ENCODE assay signal across 8 cellular contexts in genomic region chr12:49017764-49018281, GRCh38. TPM values are rescaled to one million over a fixed set of nuclear protein-coding genes. Genes with fewer than 3 reads are reported as not detected.
DNase-seq lines count a peak whose midpoint lies in the region; ATAC-seq and TF ChIP-seq lines count a peak whose summit lies in the region.

No MANE protein-coding gene starts in this region.

- 8 to 9% methylated on average over 10 of the region's 10 CpGs for WGBS in lung, 2 donors

- H3K4me3 Mint-ChIP-seq in central memory CD8-positive, alpha-beta T cell: peak overlapping the region; percentile 89

- H3K4me3 ChIP-seq in GM12865 (ENCODE audit: low read depth, low read length) (peak overlapping the region; percentile 86), lung (peak overlapping the region; percentile 64)

- H3K27ac Mint-ChIP-seq in central memory CD8-positive, alpha-beta T cell (ENCODE audit: low read depth): peak overlapping the region; percentile 98

- H3K4me1 ChIP-seq in lung (ENCODE audit: control insufficient read depth in 2 of 2, insufficient read depth in 2 of 2, low read length in 2 of 2): peaks cover 0 to 4% of the 10 kb centered on the region in 2 donors

- no peaks in the 10 kb centered on the region for H3K9me3 Mint-ChIP-seq in central memory CD8-positive, alpha-beta T cell

- H3K36me3 Mint-ChIP-seq in central memory CD8-positive, alpha-beta T cell (ENCODE audit: insufficient read depth): peaks cover 34% of the 10 kb centered on the region

- peaks cover 56% of the 10 kb centered on the region for H3K4me1 Mint-ChIP-seq in central memory CD8-positive, alpha-beta T cell

- in situ Hi-C loops in G401 (cut with HindIII; ENCODE audit: low sequenced_read_pairs): no loop called here

- TF ChIP-seq CTCF in GM12865 (IDR thresholded peaks at IDR 0.05; ENCODE audit: insufficient read depth, low read depth, low read length, missing control alignments): no peak
- no peak for TF ChIP-seq CTCF in lung (IDR thresholded peaks at IDR 0.05; ENCODE audit: control extremely low read depth, extremely low read depth)

- H3K36me3 ChIP-seq in lung (ENCODE audit: control insufficient read depth in 2 of 2, insufficient read depth in 2 of 2, low read length in 2 of 2): peaks cover 18 to 20% of the 10 kb centered on the region in 2 donors

- ATAC-seq in HG02759 (IDR thresholded peaks at IDR 0.05; ENCODE audit: unreplicated experiment): peak; percentile 21
- ATAC-seq in central memory CD8-positive, alpha-beta T cell (replicated peaks; ENCODE audit: extremely low read depth, poor library complexity, severe bottlenecking): peak; percentile 5
- no peak for ATAC-seq in lung (ENCODE audit: insufficient read depth, low FRiP score)

- H3K27me3 ChIP-seq in lung (ENCODE audit: control insufficient read depth, insufficient read depth): no peaks in the 10 kb centered on the region

- no peaks in the 10 kb centered on the region for H3K27me3 Mint-ChIP-seq in central memory CD8-positive, alpha-beta T cell

- H3K27ac ChIP-seq in lung (ENCODE audit: low read depth in 1 of 2, low read length in 1 of 2) (peak overlapping the region; percentile 91 to 94), substantia nigra (ENCODE audit: low read depth, low read length, poor library complexity, severe bottlenecking) (peak overlapping the region; percentile 88)

- no peaks in the 10 kb centered on the region for H3K9me3 ChIP-seq in lung (ENCODE audit: control insufficient read depth in 2 of 2, insufficient read depth in 1 of 2, low read length in 1 of 2)

- DNase-seq in GM12865 (ENCODE audit: low read depth): peak; percentile 56
- peak; percentile 42 for DNase-seq in RPMI7951 (ENCODE audit: low read depth)
- DNase-seq in central memory CD8-positive, alpha-beta T cell (ENCODE audit: low spot score in 2 of 2): no peak
- no peak for DNase-seq in lung (ENCODE audit: low spot score)
- peak in 3 of 49 donors; percentile 16 to 48 (median 41) for DNase-seq in substantia nigra (lab: John Stamatoyannopoulos, UW)
- DNase-seq in G401 (ENCODE audit: low spot score): no peak
- no peak for DNase-seq in NCI-H2081 treated with DMSO at 0.1 percent for 48 hours (lab: John Stamatoyannopoulos, UW)

RNA-seq across cellular contexts. Expression of gene PRKAG1, which starts 0.8 kb away (rescaled TPM):
- 81.3 and 89.6 TPM in 2 replicates for total RNA-seq in RPMI7951 (2014; rRNA removed; shearing (Covaris generic))
- total RNA-seq in lung: 10 to 100 TPM; 33.1 to 53.6 TPM
- 10 to 100 TPM; 45.7 to 54.5 TPM for polyA plus RNA-seq in lung
- 63.5 and 71.2 TPM in 2 replicates for total RNA-seq in G401 (2014; rRNA removed; shearing (Covaris generic))

RNA-seq across cellular contexts. Expression of gene DDN, which starts 18.6 kb away (rescaled TPM):
- total RNA-seq in RPMI7951 (2014; rRNA removed; shearing (Covaris generic)): not detected in 2 replicates
- total RNA-seq in lung: under 1 TPM; 0.11 to 0.12 TPM
- polyA plus RNA-seq in lung: under 1 TPM; 0.04 to 0.07 TPM
- total RNA-seq in G401 (2014; rRNA removed; shearing (Covaris generic)): 2.3 and 5.2 TPM in 2 replicates

RNA-seq across cellular contexts. Expression of gene WNT1, which starts 39.7 kb away (rescaled TPM):
- not detected in 2 replicates for total RNA-seq in RPMI7951 (2014; rRNA removed; shearing (Covaris generic))
- under 1 TPM; 0.15 to 0.20 TPM for total RNA-seq in lung
- under 1 TPM in 1 of 2 donors, not detected in 1; 0.09 TPM for polyA plus RNA-seq in lung
- total RNA-seq in G401 (2014; rRNA removed; shearing (Covaris generic)): not detected in 2 replicates

RNA-seq across cellular contexts. Expression of gene KMT2D, which starts 42.8 kb away (rescaled TPM):
- total RNA-seq in RPMI7951 (2014; rRNA removed; shearing (Covaris generic)): 6.8 and 7.9 TPM in 2 replicates
- 100 to 1,000 TPM in 1 of 2 donors, 10 to 100 TPM in 1; 58.7 to 115 TPM for total RNA-seq in lung
- polyA plus RNA-seq in lung: 10 to 100 TPM; 27.6 to 39.7 TPM
- 13.8 and 18.6 TPM in 2 replicates for total RNA-seq in G401 (2014; rRNA removed; shearing (Covaris generic))

RNA-seq across cellular contexts. Expression of gene WNT10B, which starts 46.3 kb away (rescaled TPM):
- total RNA-seq in RPMI7951 (2014; rRNA removed; shearing (Covaris generic)): 0.29 TPM in 1 of 2 replicates, not detected in the other
- total RNA-seq in lung: under 1 TPM in 1 of 2 donors, not detected in 1; 0.43 TPM
- under 1 TPM; 0.24 to 0.35 TPM for polyA plus RNA-seq in lung
- 3.9 and 10.1 TPM in 2 replicates for total RNA-seq in G401 (2014; rRNA removed; shearing (Covaris generic))

Comparison
In these comparisons a context has a peak if more than half of its experiments do, and no peak if none do; other contexts are left out.
1. DNase-seq: peak in GM12865 (single experiment) and RPMI7951 (single experiment); none in central memory CD8-positive, alpha-beta T cell (0 of 2), lung (single experiment), G401 (single experiment) and NCI-H2081 treated with DMSO at 0.1 percent for 48 hours (single experiment).